Comparison of ENCODE assay signal across 23 cellular contexts in genomic region chr10:48450811-48451466, GRCh38.
A peak's percentile ranks its signal among the peaks of the same experiment; 100 is the strongest.
DNase-seq lines count a peak whose midpoint lies in the region; TF ChIP-seq lines count a peak whose summit lies in the region.
"Had no signal": no experiment of that assay in that cellular context is flagged by ENCODE, and none has a peak within 500 bp of the region (broad histone marks: within the 10 kb centered on the region; RNA-seq: fewer than 3 reads in every experiment).

No MANE protein-coding gene starts in this region.

- no peak overlapping the region for H3T11ph ChIP-seq in H9 (ENCODE audit: low read length)

- H3K23ac ChIP-seq in H9 (ENCODE audit: insufficient read length, low read depth, low read length): no peak overlapping the region

- H3K4me1 ChIP-seq in H9 (ENCODE audit: insufficient read depth, low read length): no peaks in the 10 kb centered on the region
- peaks cover 0 to 2% (median under 1%) of the 10 kb centered on the region in 4 donors for H3K4me1 ChIP-seq in sigmoid colon
- peaks cover 26% of the 10 kb centered on the region for H3K4me1 ChIP-seq in testis
- H3K4me1 ChIP-seq: lower lobe of right lung, prostate gland had no signal

- peak; percentile 9 for DNase-seq in activated T-cell treated with anti-CD3 and anti-CD28 coated beads, Interleukin-2, amount 50 U/mL, for 1 hour
- DNase-seq in activated T-cell treated with anti-CD3 and anti-CD28 coated beads for 4 hours (no peak), H9 (peak; percentile 27), islet precursor cell (peak; percentile 55), sigmoid colon (peak; percentile 63), HUDEP-2 (lab: John Stamatoyannopoulos, UW; ENCODE audit: unreplicated experiment in 76 of 76) (no peak), retina (no peak), testis (no peak)
- DNase-seq: activated CD4-positive, CD25-positive, alpha-beta regulatory T cell; activated naive CD4-positive, alpha-beta T cell; activated T-cell treated with anti-CD3 and anti-CD28 coated beads, Interleukin-2, amount 50 U/mL, for 24 hours; DMS79 treated with DMSO at 0.1 percent for 48 hours; foreskin melanocyte; lower lobe of right lung; NCI-H1048; NCI-H2029; NCI-H2227 treated with DMSO at 0.1 percent for 48 hours; NCI-H774; T1000 had no signal

- H3K36me3 ChIP-seq in sigmoid colon (no peaks in the 10 kb centered on the region), testis (ENCODE audit: low read depth, missing control alignments) (no peaks in the 10 kb centered on the region)
- H3K36me3 ChIP-seq: lower lobe of right lung, prostate gland had no signal

- H3K4me2 ChIP-seq in H9 (ENCODE audit: insufficient read depth, insufficient read length, low read length): no peak overlapping the region

- no peak overlapping the region for H3K4ac ChIP-seq in H9 (ENCODE audit: low read depth, low read length)

- WGBS in H9 (ENCODE audit: extremely low coverage, insufficient read length, low lambda C conversion rate): no CpG with 5 or more reads among the region's 39 CpGs
- 89 to 90% methylated on average over 39 of the region's 39 CpGs for WGBS in sigmoid colon, 2 donors
- WGBS in testis, 2 donors: 83 to 100% methylated on average over 3 to 25 of the region's 39 CpGs

- no peak overlapping the region for H2BK12ac ChIP-seq in H9 (ENCODE audit: insufficient read length, low read depth, low read length)

- no peak overlapping the region for H2AFZ ChIP-seq in H9 (ENCODE audit: low read length)

- no peak overlapping the region for H4K8ac ChIP-seq in H9 (replicated peaks; ENCODE audit: insufficient read length, low read depth, low read length)

- peaks cover 4 to 10% (median 6%) of the 10 kb centered on the region in 3 experiments; a peak in 6 of 7 replicates for H3K36me3 Mint-ChIP-seq in H9 (ENCODE audit: insufficient read depth in 1 of 3, low read depth in 3 of 3)
- H3K36me3 Mint-ChIP-seq: brain had no signal

- H3K18ac ChIP-seq in H9 (ENCODE audit: insufficient read length, low read depth, low read length): no peak overlapping the region

- TF ChIP-seq EP300 in sigmoid colon (IDR thresholded peaks at IDR 0.05): no peak

- H3K27me3 ChIP-seq in H9 (ENCODE audit: insufficient read depth, low read length) (no peaks in the 10 kb centered on the region), sigmoid colon (no peaks in the 10 kb centered on the region), testis (no peaks in the 10 kb centered on the region)

- no peak overlapping the region for H3K27ac ChIP-seq in H9 (ENCODE audit: insufficient read length, low read depth, low read length)
- no peak overlapping the region for H3K27ac ChIP-seq in sigmoid colon
- no peak overlapping the region for H3K27ac ChIP-seq in testis
- H3K27ac ChIP-seq: epithelial cell of prostate, lower lobe of right lung, prostate gland had no signal

- no peaks in the 10 kb centered on the region for H3K27me3 Mint-ChIP-seq in H9 (ENCODE audit: low read depth)
- H3K27me3 Mint-ChIP-seq: activated CD4-positive, alpha-beta memory T cell treated with anti-CD3 and anti-CD28 coated beads, Interleukin-2, amount 10 ng/mL, durations not matched to agents 7 days and 5 days; brain had no signal

- no peaks in the 10 kb centered on the region for H3K23me2 ChIP-seq in H9 (ENCODE audit: insufficient read length, low read depth, low read length, poor library complexity, severe bottlenecking)

- no peak for TF ChIP-seq CTCF in H9 (conservative IDR thresholded peaks at IDR 0.05)
- no peak for TF ChIP-seq CTCF in sigmoid colon (IDR thresholded peaks at IDR 0.05)
- TF ChIP-seq CTCF in testis (IDR thresholded peaks at IDR 0.05): no peak

- H3K9me3 ChIP-seq in H9 (ENCODE audit: control insufficient read depth, low read depth, low read length): no peaks in the 10 kb centered on the region
- no peaks in the 10 kb centered on the region for H3K9me3 ChIP-seq in sigmoid colon
- no peaks in the 10 kb centered on the region for H3K9me3 ChIP-seq in testis
- H3K9me3 ChIP-seq: lower lobe of right lung, prostate gland had no signal

- no peak overlapping the region for H3K27ac Mint-ChIP-seq in H9
- H3K27ac Mint-ChIP-seq: activated CD4-positive, alpha-beta memory T cell treated with anti-CD3 and anti-CD28 coated beads, Interleukin-2, amount 10 ng/mL, durations not matched to agents 7 days and 5 days; activated T-cell treated with anti-CD3 and anti-CD28 coated beads, Interleukin-2, amount 50 U/mL, for 24 hours; brain had no signal

- H3K14ac ChIP-seq in H9 (ENCODE audit: insufficient read depth, low read length): no peak overlapping the region; the same call in 1 of the 2 replicates

- intact Hi-C loops in sigmoid colon (cut with DNase I) (no loop called here), testis (cut with DNase I; ENCODE audit: low total_unique reads) (no loop called here)

- no peak for TF ChIP-seq POLR2A in sigmoid colon (IDR thresholded peaks at IDR 0.05)
- TF ChIP-seq POLR2A in testis (IDR thresholded peaks at IDR 0.05): no peak

- no peak overlapping the region for H2AK5ac ChIP-seq in H9 (ENCODE audit: insufficient read length, low read length)

- no peaks in the 10 kb centered on the region for H3K9me3 Mint-ChIP-seq in H9
- H3K9me3 Mint-ChIP-seq: activated CD4-positive, alpha-beta memory T cell treated with anti-CD3 and anti-CD28 coated beads, Interleukin-2, amount 10 ng/mL, durations not matched to agents 7 days and 5 days; activated T-cell treated with anti-CD3 and anti-CD28 coated beads, Interleukin-2, amount 50 U/mL, for 24 hours had no signal

- no peak overlapping the region for H2BK120ac ChIP-seq in H9 (ENCODE audit: low read depth, low read length, poor library complexity, severe bottlenecking)

- no peaks in the 10 kb centered on the region for H3K79me2 ChIP-seq in H9 (ENCODE audit: insufficient read depth, low read length)

- H3K56ac ChIP-seq in H9 (ENCODE audit: insufficient read length, low read depth, low read length): no peak overlapping the region

- H4K91ac ChIP-seq in H9 (ENCODE audit: insufficient read length, low read depth, low read length): no peak overlapping the region

- no peaks in the 10 kb centered on the region for H3K79me1 ChIP-seq in H9 (ENCODE audit: insufficient read depth, low read depth, low read length, poor library complexity, severe bottlenecking)

- no peaks in the 10 kb centered on the region for H4K20me1 ChIP-seq in H9 (ENCODE audit: control insufficient read depth, insufficient read depth, insufficient read length)

- no peak overlapping the region for H2BK5ac ChIP-seq in H9 (ENCODE audit: insufficient read length, low read length)

- H2BK20ac ChIP-seq in H9 (ENCODE audit: low read depth, low read length, poor library complexity, severe bottlenecking): no peak overlapping the region

- H4K5ac ChIP-seq in H9 (ENCODE audit: insufficient read length, low read depth, low read length): no peak overlapping the region

- no peak overlapping the region for H3K4me3 ChIP-seq in sigmoid colon
- peak overlapping the region in 1 of 2 donors; percentile 23 for H3K4me3 ChIP-seq in testis
- H3K4me3 ChIP-seq: lower lobe of right lung, prostate gland had no signal

- H3K4me1 Mint-ChIP-seq in H9: peaks cover 6 to 12% of the 10 kb centered on the region in 2 experiments; a peak in 2 of 4 replicates
- H3K4me1 Mint-ChIP-seq: activated CD4-positive, alpha-beta memory T cell treated with anti-CD3 and anti-CD28 coated beads, Interleukin-2, amount 10 ng/mL, durations not matched to agents 7 days and 5 days had no signal

- H3K9ac ChIP-seq in H9 (ENCODE audit: extremely low read depth, insufficient read length, low read length): no peak overlapping the region

- no peak overlapping the region for H2BK15ac ChIP-seq in H9 (ENCODE audit: low read depth, low read length)

- no peak overlapping the region for H3K4me3 Mint-ChIP-seq in H9
- H3K4me3 Mint-ChIP-seq: activated CD4-positive, alpha-beta memory T cell treated with anti-CD3 and anti-CD28 coated beads, Interleukin-2, amount 10 ng/mL, durations not matched to agents 7 days and 5 days; activated T-cell treated with anti-CD3 and anti-CD28 coated beads, Interleukin-2, amount 50 U/mL, for 24 hours; brain had no signal

Comparison
In these comparisons a context has a peak if more than half of its experiments do, and no peak if none do; other contexts are left out.
1. DNase-seq: peak in activated T-cell treated with anti-CD3 and anti-CD28 coated beads, Interleukin-2, amount 50 U/mL, for 1 hour (single experiment), H9 (single experiment), islet precursor cell (single experiment) and sigmoid colon (single experiment); none in activated T-cell treated with anti-CD3 and anti-CD28 coated beads for 4 hours (single experiment), HUDEP-2 (0 of 76), retina (single experiment) and testis (single experiment).